Comparison of ENCODE assay signal across 25 cellular contexts in the genomic region with DNA sequence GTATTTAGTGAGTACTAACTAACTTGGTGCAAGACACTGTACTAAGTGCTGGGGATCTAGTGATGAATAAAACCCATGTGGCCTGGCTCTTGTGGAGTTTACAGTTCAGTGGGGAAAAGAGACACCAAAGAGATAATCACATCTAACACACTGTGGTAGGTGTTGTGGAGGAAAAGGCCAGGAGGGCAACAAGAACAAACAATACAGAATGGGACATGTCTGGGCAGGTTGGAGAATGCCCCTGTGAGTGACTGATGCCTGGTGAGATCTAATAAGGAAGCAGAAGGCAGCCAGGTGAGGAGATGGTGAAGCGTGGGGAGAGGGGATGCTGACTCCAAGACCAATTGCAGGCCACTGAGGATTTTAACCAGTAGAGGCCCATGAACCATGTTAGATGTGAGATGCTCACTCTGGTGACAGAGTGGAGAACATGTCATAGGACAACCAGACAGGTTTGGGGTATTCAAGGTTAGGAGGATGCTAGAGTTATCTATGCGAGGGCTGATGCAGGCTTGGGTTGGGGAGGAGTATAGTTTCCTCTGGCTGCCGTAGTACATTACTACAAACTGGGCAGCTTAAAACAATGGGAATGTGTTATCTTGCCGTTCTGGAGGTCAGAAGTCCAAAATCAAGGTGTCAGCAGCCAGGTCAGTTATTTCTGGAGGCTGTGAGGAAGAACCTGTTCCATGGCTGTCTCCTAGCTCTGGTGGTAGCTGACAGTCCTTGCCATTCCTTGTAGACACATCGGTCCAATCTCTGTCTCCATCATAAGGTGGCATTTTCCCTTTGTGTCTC.
DNase-seq lines count a peak whose midpoint lies in the region; ATAC-seq and TF ChIP-seq lines count a peak whose summit lies in the region.
"Had no signal": no experiment of that assay in that cellular context is flagged by ENCODE, and none has a peak within 500 bp of the region (broad histone marks: within the 10 kb centered on the region; RNA-seq: fewer than 3 reads in every experiment).

No MANE protein-coding gene starts in this region.

- no peak overlapping the region for H3K4me3 Mint-ChIP-seq in activated T-helper 2 cell treated with anti-CD3 and anti-CD28 coated beads, Interferon-gamma antibody, Interleukin-2, Interleukin-4, amounts not matched to agents 10 μg/mL and 5 μg/mL and 100 μg/mL, durations not matched to agents 14 hours and 24 hours and 36 hours (ENCODE audit: low read depth)
- H3K4me3 Mint-ChIP-seq: activated naive CD8-positive, alpha-beta T cell treated with anti-CD3 and anti-CD28 coated beads for 36 hours; CD14-positive monocyte; T-helper 17 cell had no signal

- H3K4ac ChIP-seq in IMR-90 (ENCODE audit: low read depth, low read length) (peak overlapping the region; percentile 99), mesenchymal stem cell (ENCODE audit: low read depth in 1 of 2, low read length in 2 of 2) (peak overlapping the region; percentile 13 to 54)

- DNase-seq in NCI-H2171 treated with DMSO at 0.1 percent for 48 hours (lab: John Stamatoyannopoulos, UW) (peak; percentile 40), NCI-H2171 (lab: John Stamatoyannopoulos, UW) (no peak), IMR-90 (no peak), mesenchymal stem cell (no peak), GM10248 (ENCODE audit: extremely low spot score) (no peak), UCSD-AML1 (lab: John Stamatoyannopoulos, UW; ENCODE audit: unreplicated experiment) (no peak)
- DNase-seq in activated T-helper 2 cell treated with anti-CD3 and anti-CD28 coated beads, Interferon-gamma antibody, Interleukin-2, Interleukin-4, amounts not matched to agents 10 μg/mL and 5 μg/mL and 100 μg/mL, durations not matched to agents 14 hours and 24 hours and 36 hours (ENCODE audit: low spot score) = no peak
- DNase-seq: activated naive CD8-positive, alpha-beta T cell treated with anti-CD3 and anti-CD28 coated beads for 36 hours; activated T-cell treated with anti-CD3 and anti-CD28 coated beads, Interleukin-2, amount 50 U/mL, for 48 hours; dermis blood vessel endothelial cell; gastrocnemius medialis; left lung; NCI-H1048; NCI-H446 treated with DMSO at 0.1 percent for 48 hours; OCI-M1; stimulated activated CD4-positive, alpha-beta T cell treated with anti-CD3 and anti-CD28 coated beads, Interleukin-15, amount 100 ng/mL, for 24 hours; stimulated activated naive CD4-positive, alpha-beta T cell; T-helper 17 cell had no signal

- H2AK5ac ChIP-seq in IMR-90 (ENCODE audit: low read depth, low read length) = peak overlapping the region; percentile 93
- peak overlapping the region; percentile 89 for H2AK5ac ChIP-seq in mesenchymal stem cell (ENCODE audit: low read length, severe bottlenecking)

- H3K27ac ChIP-seq in IMR-90 (ENCODE audit: insufficient read depth, low read length) (peak overlapping the region; percentile 99; the same call in 1 of the 2 replicates), VCaP (peak overlapping the region; percentile 3; the same call in 1 of the 2 replicates), mesenchymal stem cell (ENCODE audit: low read length, poor library complexity, severe bottlenecking) (peak overlapping the region; percentile 4)
- H3K27ac ChIP-seq: gastrocnemius medialis, HL-60, left lung, neutrophil, SJSA1, tibial nerve had no signal

- H3K36me3 Mint-ChIP-seq in activated T-helper 2 cell treated with anti-CD3 and anti-CD28 coated beads, Interferon-gamma antibody, Interleukin-2, Interleukin-4, amounts not matched to agents 10 μg/mL and 5 μg/mL and 100 μg/mL, durations not matched to agents 14 hours and 24 hours and 36 hours (ENCODE audit: low read depth) = no peaks in the 10 kb centered on the region
- H3K36me3 Mint-ChIP-seq: activated naive CD8-positive, alpha-beta T cell treated with anti-CD3 and anti-CD28 coated beads for 36 hours; CD14-positive monocyte had no signal

- H3K9me3 ChIP-seq in IMR-90 (ENCODE audit: control insufficient read depth, insufficient read depth, low read length) (no peaks in the 10 kb centered on the region), mesenchymal stem cell (ENCODE audit: control insufficient read depth, low read length) (no peaks in the 10 kb centered on the region)
- H3K9me3 ChIP-seq: gastrocnemius medialis, left lung, neutrophil, SJSA1, tibial nerve had no signal

- H3K27me3 Mint-ChIP-seq in activated T-helper 2 cell treated with anti-CD3 and anti-CD28 coated beads, Interferon-gamma antibody, Interleukin-2, Interleukin-4, amounts not matched to agents 10 μg/mL and 5 μg/mL and 100 μg/mL, durations not matched to agents 14 hours and 24 hours and 36 hours (ENCODE audit: low read depth) = peaks cover 5% of the 10 kb centered on the region

- H3K36me3 ChIP-seq in IMR-90 (ENCODE audit: control insufficient read depth, insufficient read depth, low read length) (no peaks in the 10 kb centered on the region), mesenchymal stem cell (ENCODE audit: control insufficient read depth in 1 of 2, insufficient read depth in 2 of 2, low read depth in 1 of 2, low read length in 2 of 2) (peaks cover 0 to 11% of the 10 kb centered on the region in 2 experiments)
- H3K36me3 ChIP-seq: gastrocnemius medialis, left lung, neutrophil, SJSA1 had no signal

- H2AFZ ChIP-seq in IMR-90 (replicated peaks; ENCODE audit: low read length, poor library complexity) (no peak overlapping the region), mesenchymal stem cell (ENCODE audit: low read depth, low read length) (no peak overlapping the region)

- H3K4me1 ChIP-seq in IMR-90 (ENCODE audit: control insufficient read depth, insufficient read depth, low read length) = peaks cover 62% of the 10 kb centered on the region
- H3K4me1 ChIP-seq in mesenchymal stem cell (ENCODE audit: control insufficient read depth, insufficient read depth, low read depth, low read length) = peaks cover 42% of the 10 kb centered on the region

- H3K9me3 Mint-ChIP-seq in activated T-helper 2 cell treated with anti-CD3 and anti-CD28 coated beads, Interferon-gamma antibody, Interleukin-2, Interleukin-4, amounts not matched to agents 10 μg/mL and 5 μg/mL and 100 μg/mL, durations not matched to agents 14 hours and 24 hours and 36 hours = no peaks in the 10 kb centered on the region
- H3K9me3 Mint-ChIP-seq: activated naive CD8-positive, alpha-beta T cell treated with anti-CD3 and anti-CD28 coated beads for 36 hours had no signal

- peak overlapping the region; percentile 62 for H3K9ac ChIP-seq in IMR-90 (ENCODE audit: low read depth, low read length)
- no peak overlapping the region for H3K9ac ChIP-seq in mesenchymal stem cell (ENCODE audit: low read length)

- POLR2A ChIA-PET in IMR-90 (lab: Charles Lee; ENCODE audit: unreplicated experiment) = no interaction called here
- POLR2A ChIA-PET in GM10248 (lab: Yijun Ruan, JAX) = no interaction called here

- H3K4me3 ChIP-seq in IMR-90 (ENCODE audit: insufficient read depth, low read depth, low read length) = no peak overlapping the region
- no peak overlapping the region for H3K4me3 ChIP-seq in mesenchymal stem cell (ENCODE audit: insufficient read depth in 1 of 2, low read depth in 1 of 2, low read length in 2 of 2)
- H3K4me3 ChIP-seq: gastrocnemius medialis, K562, left lung, SJSA1, tibial nerve had no signal

- peaks cover 41 to 60% of the 10 kb centered on the region in 2 experiments; a peak in 3 of 4 replicates for H3K79me1 ChIP-seq in IMR-90 (ENCODE audit: low read depth in 1 of 2, low read length in 2 of 2)
- H3K79me1 ChIP-seq in mesenchymal stem cell (replicated peaks; ENCODE audit: low read length, poor library complexity, severe bottlenecking) = peaks cover 14% of the 10 kb centered on the region

- dilution Hi-C loops in IMR-90 (cut with HindIII; ENCODE audit: low sequenced_read_pairs, unreplicated experiment) = no loop called here

- H2AK9ac ChIP-seq in IMR-90 (replicated peaks; ENCODE audit: low read depth, low read length, poor library complexity) = peak overlapping the region; percentile 65

- no peak for ATAC-seq in IMR-90 (ENCODE audit: low read depth)
- ATAC-seq: gastrocnemius medialis, K562, left lung, T-helper 17 cell had no signal

- H3K9me1 ChIP-seq in IMR-90 (ENCODE audit: insufficient read depth, low read length) = peaks cover 59% of the 10 kb centered on the region

- peak overlapping the region; percentile 99 for H2BK120ac ChIP-seq in IMR-90 (ENCODE audit: low read depth, low read length)
- peak overlapping the region; percentile 78 for H2BK120ac ChIP-seq in mesenchymal stem cell (ENCODE audit: low read depth, low read length)

- intact Hi-C loops in IMR-90 (cut with micrococcal nuclease) = loop anchor here (2.0 to 10.0 kb wide), 2 partner anchors 65 to 289 kb away; a partner anchor contains a TSS
- intact Hi-C loops in activated T-helper 2 cell treated with anti-CD3 and anti-CD28 coated beads, Interferon-gamma antibody, Interleukin-2, Interleukin-4, amounts not matched to agents 10 μg/mL and 5 μg/mL and 100 μg/mL, durations not matched to agents 14 hours and 24 hours and 36 hours (cut with micrococcal nuclease) = no loop called here

- peak overlapping the region; percentile 92 for H3K14ac ChIP-seq in IMR-90 (replicated peaks; ENCODE audit: low read depth, low read length)
- no peak overlapping the region for H3K14ac ChIP-seq in mesenchymal stem cell (ENCODE audit: low read length in 2 of 2)

- WGBS in IMR-90 (ENCODE audit: extremely low coverage in 2 of 2, insufficient read length in 1 of 2), 2 experiments = 100% methylated on average over 1 of the region's 5 CpGs; no CpG with 5 or more reads in 1 of the 2 experiments
- 96% methylated on average over 5 of the region's 5 CpGs for whole genome bisulfite sequencing in mesenchymal stem cell

- peaks cover 3% of the 10 kb centered on the region for H3K4me1 Mint-ChIP-seq in activated T-helper 2 cell treated with anti-CD3 and anti-CD28 coated beads, Interferon-gamma antibody, Interleukin-2, Interleukin-4, amounts not matched to agents 10 μg/mL and 5 μg/mL and 100 μg/mL, durations not matched to agents 14 hours and 24 hours and 36 hours (ENCODE audit: low read depth)
- H3K4me1 Mint-ChIP-seq: activated naive CD8-positive, alpha-beta T cell treated with anti-CD3 and anti-CD28 coated beads for 36 hours; T-helper 17 cell had no signal

- H4K20me1 ChIP-seq in IMR-90 (ENCODE audit: insufficient read depth, low read length) = no peaks in the 10 kb centered on the region

- TF ChIP-seq CTCF in IMR-90 (conservative IDR thresholded peaks at IDR 0.05; ENCODE audit: low read depth, low read length) (no peak), VCaP (conservative IDR thresholded peaks at IDR 0.05) (no peak), GM10248 (IDR thresholded peaks at IDR 0.05; ENCODE audit: control extremely low read depth, extremely low read depth, low read depth, missing control alignments) (no peak)

- BruUV-seq in IMR-90 (replicated peaks; lab: Mats Ljungman, UMichigan) = no TSS peak

- H2BK20ac ChIP-seq in IMR-90 (ENCODE audit: low read depth, low read length) = peak overlapping the region; percentile 99

- no peak overlapping the region for H3K4me2 ChIP-seq in IMR-90 (ENCODE audit: low read depth, low read length)
- H3K4me2 ChIP-seq in mesenchymal stem cell (ENCODE audit: low read length, poor library complexity, severe bottlenecking) = no peak overlapping the region

- no peak overlapping the region for H3K27ac Mint-ChIP-seq in activated T-helper 2 cell treated with anti-CD3 and anti-CD28 coated beads, Interferon-gamma antibody, Interleukin-2, Interleukin-4, amounts not matched to agents 10 μg/mL and 5 μg/mL and 100 μg/mL, durations not matched to agents 14 hours and 24 hours and 36 hours
- H3K27ac Mint-ChIP-seq: activated naive CD8-positive, alpha-beta T cell treated with anti-CD3 and anti-CD28 coated beads for 36 hours; CD14-positive monocyte; T-helper 17 cell had no signal

- H3K27me3 ChIP-seq in IMR-90 (ENCODE audit: control insufficient read depth, insufficient read depth, low read length) (no peaks in the 10 kb centered on the region), mesenchymal stem cell (ENCODE audit: control insufficient read depth in 1 of 2, insufficient read depth in 1 of 2, low read length in 2 of 2) (no peaks in the 10 kb centered on the region)
- H3K27me3 ChIP-seq: gastrocnemius medialis, left lung, neutrophil, SJSA1, tibial nerve had no signal

- peak overlapping the region; percentile 95 for H3K18ac ChIP-seq in IMR-90 (ENCODE audit: low read depth, low read length)
- peak overlapping the region; percentile 16 to 72 for H3K18ac ChIP-seq in mesenchymal stem cell (ENCODE audit: low read depth in 1 of 2, low read length in 2 of 2)

- H2BK5ac ChIP-seq in IMR-90 (ENCODE audit: low read depth, low read length, poor library complexity, severe bottlenecking) (peak overlapping the region; percentile 99), mesenchymal stem cell (ENCODE audit: low read depth, low read length, poor library complexity, severe bottlenecking) (no peak overlapping the region)

- H4K91ac ChIP-seq in IMR-90 (ENCODE audit: insufficient read depth, low read depth, low read length) = peak overlapping the region; percentile 98
- peak overlapping the region; percentile 83 for H4K91ac ChIP-seq in mesenchymal stem cell (ENCODE audit: low read length)

- H2BK12ac ChIP-seq in mesenchymal stem cell (ENCODE audit: low read length in 2 of 2) = peak overlapping the region; percentile 44 to 61

- peak overlapping the region; percentile 95 for H3K23ac ChIP-seq in IMR-90 (ENCODE audit: low read depth, low read length)
- H3K23ac ChIP-seq in mesenchymal stem cell (ENCODE audit: low read length in 2 of 2) = no peak overlapping the region

- TF ChIP-seq RAD21 in IMR-90 (IDR thresholded peaks at IDR 0.05; ENCODE audit: low read length) = no peak

- peak overlapping the region; percentile 78 for H4K5ac ChIP-seq in IMR-90 (ENCODE audit: low read depth, low read length)

- H4K8ac ChIP-seq in IMR-90 (ENCODE audit: low read depth in 2 of 2, low read length in 2 of 2) (peak overlapping the region; percentile 86 to 92; a peak in 3 of 4 replicates), mesenchymal stem cell (ENCODE audit: low read length) (peak overlapping the region; percentile 19)

- CTCF ChIA-PET in IMR-90 (lab: Yijun Ruan, JAX) = no interaction called here
- CTCF ChIA-PET in GM10248 (lab: Yijun Ruan, JAX) = no interaction called here

- H2BK15ac ChIP-seq in IMR-90 (ENCODE audit: low read depth, low read length) = peak overlapping the region; percentile 95
- no peak overlapping the region for H2BK15ac ChIP-seq in mesenchymal stem cell (ENCODE audit: low read depth, poor library complexity, severe bottlenecking)

- in situ Hi-C loops in IMR-90 (cut with MboI; ENCODE audit: low sequenced_read_pairs) = no loop called here

- H3K56ac ChIP-seq in IMR-90 (ENCODE audit: extremely low read depth, insufficient read depth, low read length) = peak overlapping the region; percentile 73; the same call in 1 of the 2 replicates

- no peak for TF ChIP-seq POLR2A in IMR-90 (IDR thresholded peaks at IDR 0.05; ENCODE audit: low read depth, low read length)

Comparison
In these comparisons a context has a peak if more than half of its experiments do, and no peak if none do; other contexts are left out.
1. H3K27ac ChIP-seq: peak in every context shown above with its lines; median percentile 99 in IMR-90; 4 in mesenchymal stem cell; 3 in VCaP.